Comparison of ENCODE assay signal across 14 cellular contexts in the genomic region with DNA sequence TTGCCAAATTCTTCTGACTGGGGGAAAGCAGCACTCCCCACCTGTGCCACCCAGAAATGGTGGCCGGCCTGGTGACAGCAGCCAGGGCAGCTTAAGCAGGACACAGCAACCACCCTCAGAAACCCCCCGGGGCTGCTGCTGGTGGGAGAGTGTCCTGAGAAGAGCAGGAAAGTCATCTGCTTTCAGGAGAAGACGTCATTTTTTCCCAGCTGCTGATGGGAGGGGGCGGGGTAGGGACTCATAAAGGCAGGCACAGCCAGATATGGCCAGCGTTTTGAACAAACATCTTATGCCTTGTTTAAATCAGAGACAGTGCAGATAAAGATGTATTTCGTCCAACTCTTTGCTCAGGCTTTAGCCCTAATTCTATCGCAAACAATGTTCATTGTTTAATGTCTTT.
A peak's percentile ranks its signal among the peaks of the same experiment; 100 is the strongest.
DNase-seq lines count a peak whose midpoint lies in the region; ATAC-seq and TF ChIP-seq lines count a peak whose summit lies in the region.
"Had no signal": no experiment of that assay in that cellular context is flagged by ENCODE, and none has a peak within 500 bp of the region (broad histone marks: within the 10 kb centered on the region; RNA-seq: fewer than 3 reads in every experiment).

No MANE protein-coding gene starts in this region.

- 44 to 52% (median 50%) methylated on average over 7 of the region's 7 CpGs for WGBS in adrenal gland, 4 donors

- intact Hi-C loops in adrenal gland (cut with DNase I) (no loop called here), Right ventricle myocardium superior (cut with DNase I) (loop anchor here (5.0 kb wide), 1 partner anchor 197 kb away; the partner anchor contains the start of gene PTPRM)

- H3K4me1 ChIP-seq in adrenal gland (replicated peaks in 1 of 2) = no peaks in the 10 kb centered on the region
- peaks cover 15% of the 10 kb centered on the region for H3K4me1 ChIP-seq in stomach smooth muscle (ENCODE audit: control insufficient read depth, insufficient read depth, low read length)

- H3K9me3 ChIP-seq in adrenal gland (replicated peaks in 1 of 3) (no peaks in the 10 kb centered on the region), stomach smooth muscle (ENCODE audit: control insufficient read depth in 2 of 2, low read length in 2 of 2) (no peaks in the 10 kb centered on the region)
- H3K9me3 ChIP-seq: Peyer's patch had no signal

- DNase-seq in adrenal gland (peak in 5 of 7 donors; percentile 19 to 73 (median 25)), Right ventricle myocardium superior (peak; percentile 48), lung microvascular endothelial cell (ENCODE audit: low read depth in 2 of 2) (peak; percentile 56 to 78), GF-D8 (lab: John Stamatoyannopoulos, UW) (no peak), GM10266 (ENCODE audit: extremely low spot score) (no peak), NCI-H146 treated with DMSO at 0.1 percent for 48 hours (lab: John Stamatoyannopoulos, UW; ENCODE audit: unreplicated experiment) (no peak)
- DNase-seq in activated naive CD4-positive, alpha-beta T cell treated with anti-CD3 and anti-CD28 coated beads, Interleukin-2, amount 50 U/mL, for 16 hours = no peak
- DNase-seq: NCI-H1105, NCI-H2171, Peyer's patch, SW 1271 had no signal

- H3K9ac ChIP-seq in stomach smooth muscle (ENCODE audit: low read length in 2 of 2) = peak overlapping the region in 1 of 2 donors; percentile 6

- H3K36me3 ChIP-seq in adrenal gland (replicated peaks in 1 of 2) (no peaks in the 10 kb centered on the region), stomach smooth muscle (ENCODE audit: control insufficient read depth in 2 of 2, insufficient read depth in 2 of 2, low read length in 2 of 2) (no peaks in the 10 kb centered on the region)
- H3K36me3 ChIP-seq: Peyer's patch had no signal

- H3K27me3 ChIP-seq in adrenal gland (no peaks in the 10 kb centered on the region), stomach smooth muscle (ENCODE audit: control insufficient read depth in 1 of 2, insufficient read depth in 2 of 2, low read length in 2 of 2) (no peaks in the 10 kb centered on the region)
- H3K27me3 ChIP-seq: Peyer's patch had no signal

- peak overlapping the region in 2 of 5 donors; percentile 71 to 82 for H3K27ac ChIP-seq in adrenal gland
- peak overlapping the region; percentile 69 for H3K27ac ChIP-seq in stomach smooth muscle (ENCODE audit: low read length)

- TF ChIP-seq POLR2A in adrenal gland (IDR thresholded peaks at IDR 0.05) = no peak

- TF ChIP-seq CTCF in adrenal gland (IDR thresholded peaks at IDR 0.05) (no peak), GM10266 (IDR thresholded peaks at IDR 0.05; ENCODE audit: control insufficient read depth, insufficient read depth, low read depth, missing control alignments) (no peak)

- ATAC-seq in Right ventricle myocardium superior (ENCODE audit: poor library complexity) = peak; percentile 22
- ATAC-seq: activated T-helper 17 cell treated with anti-CD3 and anti-CD28 coated beads, Interleukin-2, amount 50 U/mL, for 72 hours; stimulated activated effector memory CD8-positive, alpha-beta T cell treated with anti-CD3 and anti-CD28 coated beads, Interleukin-12 subunit alpha, Interleukin-12 subunit beta, amount 100 ng/mL, for 72 hours had no signal

- H3K4me3 ChIP-seq in adrenal gland (no peak overlapping the region), stomach smooth muscle (ENCODE audit: low read length in 2 of 2) (peak overlapping the region in 1 of 2 donors; percentile 40)
- H3K4me3 ChIP-seq: Peyer's patch had no signal

Comparison
In these comparisons a context has a peak if more than half of its experiments do, and no peak if none do; other contexts are left out.
1. DNase-seq: peak in adrenal gland (5 of 7), Right ventricle myocardium superior (single experiment) and lung microvascular endothelial cell (2 of 2); none in GF-D8 (single experiment), activated naive CD4-positive, alpha-beta T cell treated with anti-CD3 and anti-CD28 coated beads, Interleukin-2, amount 50 U/mL, for 16 hours (single experiment), GM10266 (single experiment) and NCI-H146 treated with DMSO at 0.1 percent for 48 hours (single experiment).